Comparison of ENCODE assay signal across 8 cellular contexts in the genomic region with DNA sequence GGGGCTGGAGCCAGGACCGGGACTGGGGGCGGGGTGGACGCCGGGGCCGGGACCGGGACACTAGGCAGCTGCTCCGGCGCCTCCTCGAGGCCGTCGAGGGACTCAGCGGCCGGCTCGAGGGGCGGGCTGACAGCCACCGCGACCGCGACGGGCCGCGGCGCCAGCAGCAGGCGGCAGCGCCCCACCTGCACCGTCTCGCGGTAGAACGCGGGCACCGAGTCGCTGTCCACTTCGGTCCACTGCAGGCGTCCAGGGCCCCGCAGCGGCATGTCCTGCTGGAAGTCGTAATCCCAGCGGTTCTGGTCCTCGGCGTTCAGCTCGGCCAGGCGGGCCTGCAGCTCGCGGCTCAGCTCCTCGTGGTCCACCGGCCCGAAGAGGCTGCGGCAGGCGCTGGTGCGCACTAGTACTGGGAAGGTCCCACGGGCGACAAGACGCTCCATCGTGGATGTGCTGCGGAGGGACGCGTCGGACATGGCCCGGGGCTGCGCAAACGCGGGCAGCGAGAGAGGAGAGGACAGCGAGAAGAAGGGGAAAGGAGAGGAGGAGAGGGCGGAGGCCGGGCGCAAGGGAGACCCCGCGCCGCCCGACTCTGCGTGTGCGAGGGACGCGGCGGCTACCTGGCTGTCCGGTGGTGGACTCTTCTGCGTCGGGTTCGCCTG. TPM values are rescaled to one million over a fixed set of nuclear protein-coding genes. Genes with fewer than 3 reads are reported as not detected.
DNase-seq lines count a peak whose midpoint lies in the region; ATAC-seq lines count a peak whose summit lies in the region.

No MANE protein-coding gene starts in this region.

- peak; percentile 4 for ATAC-seq in HG02970 (IDR thresholded peaks at IDR 0.05; ENCODE audit: low FRiP score, unreplicated experiment)
- ATAC-seq in effector memory CD8-positive, alpha-beta T cell (replicated peaks), result peak; percentile 17
- ATAC-seq in HG03565 (IDR thresholded peaks at IDR 0.05; ENCODE audit: unreplicated experiment), result no peak
- ATAC-seq in HG02759 (IDR thresholded peaks at IDR 0.05; ENCODE audit: unreplicated experiment), result no peak

- H3K36me3 Mint-ChIP-seq in effector memory CD8-positive, alpha-beta T cell (ENCODE audit: insufficient read depth), result peaks cover 13% of the 10 kb centered on the region

- no peaks in the 10 kb centered on the region for H3K36me3 ChIP-seq in thymus (ENCODE audit: control insufficient read depth, insufficient read depth)

- 1% methylated on average over 80 of the region's 80 CpGs for WGBS in thymus

- peaks cover 45% of the 10 kb centered on the region for H3K27me3 ChIP-seq in thymus (ENCODE audit: control insufficient read depth, insufficient read depth)

- peaks cover 1% of the 10 kb centered on the region for H3K9me3 ChIP-seq in thymus (ENCODE audit: control insufficient read depth)

- peak overlapping the region in 1 of 2 donors; percentile 39 for H3K27ac Mint-ChIP-seq in effector memory CD8-positive, alpha-beta T cell

- peak; percentile 77 for DNase-seq in D341Med (ENCODE audit: low spot score)
- peak; percentile 36 for DNase-seq in SKM-1 (lab: John Stamatoyannopoulos, UW; ENCODE audit: unreplicated experiment)
- DNase-seq in effector memory CD8-positive, alpha-beta T cell, result peak in 1 of 3 experiments; percentile 29
- peak; percentile 67 for DNase-seq in medulla oblongata (ENCODE audit: extremely low spot score)

- peaks cover 6 to 9% of the 10 kb centered on the region in 2 donors for H3K27me3 Mint-ChIP-seq in effector memory CD8-positive, alpha-beta T cell

- H3K4me1 Mint-ChIP-seq in effector memory CD8-positive, alpha-beta T cell (ENCODE audit: low read depth in 2 of 2), result peaks cover 10 to 17% of the 10 kb centered on the region in 2 donors

- H3K27ac ChIP-seq in thymus (ENCODE audit: low read depth), result peak overlapping the region; percentile 25

- H3K4me1 ChIP-seq in thymus (ENCODE audit: control insufficient read depth, insufficient read depth, low read length), result peaks cover 14% of the 10 kb centered on the region

- peak overlapping the region; percentile 53 for H3K4me3 ChIP-seq in thymus (ENCODE audit: low read length)

- H3K4me3 Mint-ChIP-seq in effector memory CD8-positive, alpha-beta T cell, result peak overlapping the region; percentile 81

- no peaks in the 10 kb centered on the region for H3K9me3 Mint-ChIP-seq in effector memory CD8-positive, alpha-beta T cell

RNA-seq across cellular contexts. Expression of a gene that starts 0.4 kb away (rescaled TPM):
- polyA plus RNA-seq in thymus, result 23.8 TPM

RNA-seq across cellular contexts. Expression of a gene that starts 44.1 kb away (rescaled TPM):
- polyA plus RNA-seq in thymus, result 2.8 TPM

Comparison
In these comparisons a context has a peak if more than half of its experiments do, and no peak if none do; other contexts are left out.
1. ATAC-seq: peak in HG02970 (single experiment) and effector memory CD8-positive, alpha-beta T cell (single experiment); none in HG03565 (single experiment) and HG02759 (single experiment).